1 cellular context compared by ENCODE assay signal in genomic region chr15:100531823-100532222, GRCh38.
TF ChIP-seq lines count a peak whose summit lies in the region.

No MANE protein-coding gene starts in this region.

TF ChIP-seq in GM23338, 12 proteins besides CTCF, POLR2A, EP300 and RAD21 (continued from another document):
- no peak for TF ChIP-seq ZNF462 (CRISPR knock-in tag; IDR thresholded peaks at IDR 0.05)
- no peak for TF ChIP-seq ZNF114 (CRISPR knock-in tag; IDR thresholded peaks at IDR 0.05)
- no peak for TF ChIP-seq CREB1 (CRISPR knock-in tag; IDR thresholded peaks at IDR 0.05; ENCODE audit: low read depth)
- no peak for TF ChIP-seq STAT1 (IDR thresholded peaks at IDR 0.05; ENCODE audit: unreplicated experiment)
- no peak for TF ChIP-seq EZH2phosphoT487 (IDR thresholded peaks at IDR 0.05; ENCODE audit: unreplicated experiment)
- TF ChIP-seq REST (IDR thresholded peaks at IDR 0.05; ENCODE audit: unreplicated experiment) = no peak
- no peak for TF ChIP-seq ZNF331 (CRISPR knock-in tag; IDR thresholded peaks at IDR 0.05; ENCODE audit: low read depth)
- TF ChIP-seq ETS1 (IDR thresholded peaks at IDR 0.05) = no peak
- no peak for TF ChIP-seq JUNB (IDR thresholded peaks at IDR 0.05; ENCODE audit: unreplicated experiment)
- TF ChIP-seq NANOG (IDR thresholded peaks at IDR 0.05; ENCODE audit: borderline replicate concordance) = no peak
- TF ChIP-seq POLR2AphosphoS5 (IDR thresholded peaks at IDR 0.05; ENCODE audit: low read depth) = no peak
